19 cellular contexts compared by ENCODE assay signal in genomic region chr3:71163216-71163918, GRCh38.
DNase-seq lines count a peak whose midpoint lies in the region; ATAC-seq, FAIRE-seq and TF ChIP-seq lines count a peak whose summit lies in the region.
"Had no signal": no experiment of that assay in that cellular context is flagged by ENCODE, and none has a peak within 500 bp of the region (broad histone marks: within the 10 kb centered on the region; RNA-seq: fewer than 3 reads in every experiment).

No MANE protein-coding gene starts in this region.

- WGBS in pancreas, 2 donors, result 23 to 25% methylated on average over 7 of the region's 7 CpGs
- WGBS in SK-N-SH (ENCODE audit: low lambda C conversion rate), result 76% methylated on average over 7 of the region's 7 CpGs

- no peak overlapping the region for H3K4me3 Mint-ChIP-seq in activated naive CD8-positive, alpha-beta T cell
- H3K4me3 Mint-ChIP-seq in MCF 10A (ENCODE audit: unreplicated experiment) (no peak overlapping the region), neural progenitor cell (no peak overlapping the region)
- H3K4me3 Mint-ChIP-seq: naive B cell had no signal

- H2AFZ ChIP-seq in SK-N-SH (ENCODE audit: low read depth) (no peak overlapping the region), neural progenitor cell (replicated peaks) (no peak overlapping the region)

- CTCF ChIA-PET in MCF 10A (lab: Yijun Ruan, JAX) (no interaction called here), SK-N-SH (lab: Yijun Ruan, JAX) (interaction anchor here (0.7 to 1.1 kb wide), 3 partner anchors 14 to 178 kb away, joined by 3 read pairs; no protein-coding TSS in a partner anchor)

- H3K27ac Mint-ChIP-seq in activated naive CD8-positive, alpha-beta T cell, result peak overlapping the region; percentile 90
- no peak overlapping the region for H3K27ac Mint-ChIP-seq in MCF 10A (ENCODE audit: low read depth, unreplicated experiment)
- no peak overlapping the region for H3K27ac Mint-ChIP-seq in neural progenitor cell

- peaks cover 74% of the 10 kb centered on the region for H3K4me1 Mint-ChIP-seq in activated naive CD8-positive, alpha-beta T cell (ENCODE audit: low read depth)
- H3K4me1 Mint-ChIP-seq in MCF 10A (ENCODE audit: insufficient read depth, unreplicated experiment), result peaks cover 9% of the 10 kb centered on the region
- H3K4me1 Mint-ChIP-seq in neural progenitor cell, result peaks cover 1% of the 10 kb centered on the region

- H3K4me1 ChIP-seq in pancreas, result peaks cover 3 to 26% (median 20%) of the 10 kb centered on the region in 3 donors
- H3K4me1 ChIP-seq in SK-N-SH (ENCODE audit: control insufficient read depth in 1 of 2, insufficient read depth in 2 of 2, low read depth in 1 of 2, low read length in 1 of 2), result peaks cover 3 to 18% of the 10 kb centered on the region in 2 experiments; a peak in 2 of 4 replicates
- H3K4me1 ChIP-seq in neural progenitor cell, result peaks cover 2% of the 10 kb centered on the region

- TF ChIP-seq CTCF in foreskin fibroblast (IDR thresholded peaks at IDR 0.05; ENCODE audit: low read depth, low read length) (no peak), pancreas (IDR thresholded peaks at IDR 0.05) (no peak), MCF 10A (IDR thresholded peaks at IDR 0.05; ENCODE audit: unreplicated experiment) (no peak), SK-N-SH (IDR thresholded peaks at IDR 0.05) (no peak), neural progenitor cell (IDR thresholded peaks at IDR 0.05) (no peak)

- H3K27me3 ChIP-seq in pancreas (no peaks in the 10 kb centered on the region), SK-N-SH (ENCODE audit: insufficient read depth) (no peaks in the 10 kb centered on the region), neural progenitor cell (no peaks in the 10 kb centered on the region)
- H3K27me3 ChIP-seq: tibial nerve had no signal

- H3K9ac ChIP-seq in SK-N-SH, result no peak overlapping the region
- H3K9ac ChIP-seq in neural progenitor cell, result no peak overlapping the region

- peaks cover 4% of the 10 kb centered on the region for H3K9me3 Mint-ChIP-seq in activated naive CD8-positive, alpha-beta T cell (ENCODE audit: low read depth)
- H3K9me3 Mint-ChIP-seq in MCF 10A (ENCODE audit: unreplicated experiment) (peaks cover 8% of the 10 kb centered on the region), neural progenitor cell (no peaks in the 10 kb centered on the region)

- H3K4me3 ChIP-seq in foreskin fibroblast (ENCODE audit: low read depth in 1 of 2, low read length in 2 of 2), result no peak overlapping the region
- peak overlapping the region in 2 of 4 donors; percentile 27 to 28 for H3K4me3 ChIP-seq in pancreas
- H3K4me3 ChIP-seq in SK-N-SH (ENCODE audit: low read depth in 2 of 2, low read length in 1 of 2), result no peak overlapping the region
- H3K4me3 ChIP-seq in neural progenitor cell, result no peak overlapping the region
- H3K4me3 ChIP-seq: tibial nerve had no signal

- H3K27ac ChIP-seq in pancreas (peak overlapping the region; percentile 43 to 86 (median 76)), SK-N-SH (ENCODE audit: low read depth in 2 of 2, low read length in 1 of 2) (no peak overlapping the region; a peak in 1 of 4 replicates), neural progenitor cell (no peak overlapping the region)

- H3K36me3 Mint-ChIP-seq in activated naive CD8-positive, alpha-beta T cell, result peaks cover 35% of the 10 kb centered on the region
- H3K36me3 Mint-ChIP-seq in MCF 10A (ENCODE audit: insufficient read depth, unreplicated experiment) (no peaks in the 10 kb centered on the region), neural progenitor cell (peaks cover 14% of the 10 kb centered on the region)

- H3K4me2 ChIP-seq in SK-N-SH, result no peak overlapping the region
- H3K4me2 ChIP-seq in neural progenitor cell, result no peak overlapping the region

- H3K27me3 Mint-ChIP-seq in activated naive CD8-positive, alpha-beta T cell, result no peaks in the 10 kb centered on the region
- H3K27me3 Mint-ChIP-seq in MCF 10A (ENCODE audit: insufficient read depth, unreplicated experiment) (no peaks in the 10 kb centered on the region), neural progenitor cell (ENCODE audit: insufficient read depth, low read depth) (no peaks in the 10 kb centered on the region)
- H3K27me3 Mint-ChIP-seq: naive B cell had no signal

- no peaks in the 10 kb centered on the region for H4K20me1 ChIP-seq in SK-N-SH (ENCODE audit: insufficient read depth)
- H4K20me1 ChIP-seq in neural progenitor cell (ENCODE audit: low read depth), result no peaks in the 10 kb centered on the region

- intact Hi-C loops in pancreas (cut with DNase I), result loop anchor here in 1 of 3 donors (10.0 kb wide), 1 partner anchor 91 kb away; no protein-coding TSS in a partner anchor
- intact Hi-C loops in MCF 10A (cut with micrococcal nuclease), result no loop called here

- TF ChIP-seq EP300 in SK-N-SH (IDR thresholded peaks at IDR 0.05; ENCODE audit: borderline replicate concordance in 1 of 2, low read depth in 1 of 2, low read length in 1 of 2), result no peak

- TF ChIP-seq RAD21 in SK-N-SH (IDR thresholded peaks at IDR 0.05; ENCODE audit: low read length), result no peak

- peaks cover 9% of the 10 kb centered on the region; the same call in 1 of the 2 replicates for H3K79me2 ChIP-seq in SK-N-SH (ENCODE audit: insufficient read depth)
- H3K79me2 ChIP-seq in neural progenitor cell (ENCODE audit: low read depth), result no peaks in the 10 kb centered on the region

- FAIRE-seq in pancreas (lab: Jason Lieb, UNC), result no peak
- FAIRE-seq: H54 had no signal

- H3F3A ChIP-seq in SK-N-SH (replicated peaks; ENCODE audit: insufficient read depth) (no peaks in the 10 kb centered on the region), neural progenitor cell (ENCODE audit: low read depth) (no peaks in the 10 kb centered on the region)

- H3K9me3 ChIP-seq in pancreas (no peaks in the 10 kb centered on the region), SK-N-SH (no peaks in the 10 kb centered on the region), neural progenitor cell (ENCODE audit: low read depth) (no peaks in the 10 kb centered on the region)

- BruUV-seq in MCF 10A (replicated peaks; lab: Mats Ljungman, UMichigan), result no TSS peak

- POLR2A ChIA-PET in MCF 10A (lab: Yijun Ruan, JAX) (no interaction called here), SK-N-SH (lab: Yijun Ruan, JAX) (no interaction called here)

- no peaks in the 10 kb centered on the region for H3K36me3 ChIP-seq in pancreas
- H3K36me3 ChIP-seq in SK-N-SH (replicated peaks in 1 of 2; ENCODE audit: control insufficient read depth in 1 of 2, insufficient read depth in 2 of 2, low read length in 1 of 2), result peaks cover 0 to 12% of the 10 kb centered on the region in 2 experiments
- peaks cover 4% of the 10 kb centered on the region for H3K36me3 ChIP-seq in neural progenitor cell
- H3K36me3 ChIP-seq: tibial nerve had no signal

- no peaks in the 10 kb centered on the region for H3K9me2 ChIP-seq in SK-N-SH

- DNase-seq in GM04504 (ENCODE audit: low read depth) (peak; percentile 28), foreskin fibroblast (peak; percentile 21 to 57), pancreas (peak in 4 of 6 donors; percentile 44 to 73 (median 50)), MCF 10A (ENCODE audit: unreplicated experiment) (no peak), SK-N-SH (no peak), neural progenitor cell (ENCODE audit: low spot score) (no peak)
- DNase-seq: activated CD4-positive, alpha-beta T cell treated with anti-CD3 and anti-CD28 coated beads, Interleukin-2, amount 50 U/mL, for 4 hours; activated T-cell treated with anti-CD3 and anti-CD28 coated beads, Interleukin-2, amount 50 U/mL, for 1 hour; amniotic stem cell; C1 segment of cervical spinal cord; dermis blood vessel endothelial cell; hippocampal formation; naive B cell; retina; stimulated activated CD4-positive, alpha-beta T cell treated with anti-CD3 and anti-CD28 coated beads, Interleukin-1b, Interleukin-23, amount 100 ng/mL, for 48 hours had no signal

- ATAC-seq in pancreas, result peak; percentile 84 to 91 (median 89)
- ATAC-seq in HG02885 (IDR thresholded peaks at IDR 0.05; ENCODE audit: poor library complexity, unreplicated experiment), result no peak

TF ChIP-seq in SK-N-SH, 30 proteins besides CTCF, POLR2A, EP300 and RAD21 (continues in another document):
- TF ChIP-seq EZH2phosphoT487 (IDR thresholded peaks at IDR 0.05; ENCODE audit: borderline replicate concordance, low read depth), result no peak
- no peak for TF ChIP-seq CHD2 (IDR thresholded peaks at IDR 0.05; ENCODE audit: low read length, partially characterized antibody)
- no peak for TF ChIP-seq USF1 (IDR thresholded peaks at IDR 0.05; ENCODE audit: borderline replicate concordance, low read depth)
- no peak for TF ChIP-seq ELF1 (IDR thresholded peaks at IDR 0.05)
- TF ChIP-seq USF2 (IDR thresholded peaks at IDR 0.05; ENCODE audit: borderline replicate concordance, low read depth, low read length), result no peak

Comparison
In these comparisons a context has a peak if more than half of its experiments do, and no peak if none do; other contexts are left out.
1. DNase-seq: peak in GM04504 (single experiment), foreskin fibroblast (2 of 2) and pancreas (4 of 6); none in MCF 10A (single experiment), SK-N-SH (single experiment) and neural progenitor cell (single experiment).
2. H3K27ac ChIP-seq: peak in pancreas (4 of 4); none in SK-N-SH (0 of 2) and neural progenitor cell (single experiment).